Comparison of ENCODE assay signal across 6 cellular contexts in genomic region chr7:141737118-141737835, GRCh38. TPM values are rescaled to one million over a fixed set of nuclear protein-coding genes. Genes with fewer than 3 reads are reported as not detected.
DNase-seq lines count a peak whose midpoint lies in the region; ATAC-seq, FAIRE-seq and TF ChIP-seq lines count a peak whose summit lies in the region.

No MANE protein-coding gene starts in this region.

- BruUV-seq in Calu3 (replicated peaks; lab: Mats Ljungman, UMichigan): TSS peak; percentile 68

- CTCF ChIA-PET in Calu3 (lab: Charles Lee): interaction anchor here (1.0 to 1.8 kb wide), 4 partner anchors 49 to 87 kb away, joined by 6 to 17 read pairs (median 8); no protein-coding TSS in a partner anchor

- H3K4me3 Mint-ChIP-seq in Calu3 (ENCODE audit: low read depth, unreplicated experiment): peak overlapping the region; percentile 94

- H3K4me3 ChIP-seq in pancreas: peak overlapping the region; percentile 33 to 82 (median 58)

- no peaks in the 10 kb centered on the region for H3K27me3 ChIP-seq in pancreas

- peaks cover 37% of the 10 kb centered on the region for H3K36me3 Mint-ChIP-seq in Calu3 (ENCODE audit: insufficient read depth, unreplicated experiment)

- no peak for FAIRE-seq in pancreas (lab: Jason Lieb, UNC)

- peaks cover 8% of the 10 kb centered on the region for H3K27me3 Mint-ChIP-seq in Calu3 (ENCODE audit: unreplicated experiment)

- H3K36me3 ChIP-seq in pancreas: peaks cover 0 to 15% (median 5%) of the 10 kb centered on the region in 3 donors

- DNase-seq in Calu3: peak; percentile 9
- peak; percentile 49 for DNase-seq in NCI-H146 treated with DMSO at 0.1 percent for 48 hours (lab: John Stamatoyannopoulos, UW; ENCODE audit: unreplicated experiment)
- DNase-seq in cerebellar cortex (ENCODE audit: low spot score): peak; percentile 9
- peak in 2 of 6 donors; percentile 4 to 24 for DNase-seq in pancreas
- DNase-seq in amygdala (lab: John Stamatoyannopoulos, UW): no peak
- DNase-seq in NK-92 treated with Interleukin-12 subunit alpha and Interleukin-12 subunit beta, amount 100 ng/mL, for 24 hours (lab: John Stamatoyannopoulos, UW): no peak

- 40 to 52% methylated on average over 11 of the region's 11 CpGs for WGBS in pancreas, 2 donors

- peaks cover 14 to 23% (median 14%) of the 10 kb centered on the region in 3 donors for H3K4me1 ChIP-seq in pancreas

- intact Hi-C loops in Calu3 (cut with micrococcal nuclease; ENCODE audit: unreplicated experiment): no loop called here
- intact Hi-C loops in pancreas (cut with DNase I): no loop called here

- peaks cover 24% of the 10 kb centered on the region for H3K4me1 Mint-ChIP-seq in Calu3 (ENCODE audit: low read depth, unreplicated experiment)

- H3K9me3 Mint-ChIP-seq in Calu3 (ENCODE audit: low read depth, unreplicated experiment): no peaks in the 10 kb centered on the region

- ATAC-seq in pancreas: peak in 3 of 4 donors; percentile 22 to 38 (median 31)

- peak overlapping the region; percentile 97 for H3K27ac Mint-ChIP-seq in Calu3 (ENCODE audit: unreplicated experiment)

- TF ChIP-seq CTCF in Calu3 (IDR thresholded peaks at IDR 0.05; ENCODE audit: unreplicated experiment) (no peak), pancreas (IDR thresholded peaks at IDR 0.05) (no peak)

- H3K9me3 ChIP-seq in pancreas: no peaks in the 10 kb centered on the region

- H3K27ac ChIP-seq in pancreas: peak overlapping the region; percentile 54 to 79 (median 75)

RNA-seq across cellular contexts. Expression of gene SSBP1, which starts 0.9 kb away (rescaled TPM):
- 162 and 164 TPM in 2 replicates for total RNA-seq in Calu3 (2022)
- total RNA-seq in pancreas: 10 to 100 TPM; 28.5 to 52.3 (median 39.7) TPM
- 10 to 100 TPM; 67.7 to 88.8 TPM for polyA plus RNA-seq in pancreas

RNA-seq across cellular contexts. Expression of gene TAS2R3, which starts 26.6 kb away (rescaled TPM):
- 2.8 and 3.8 TPM in 2 replicates for total RNA-seq in Calu3 (2022)
- 1 to 10 TPM in 4 of 6 donors, under 1 TPM in 2; 0.41 to 1.3 (median 1.2) TPM for total RNA-seq in pancreas
- polyA plus RNA-seq in pancreas: under 1 TPM; 0.16 to 0.42 TPM

RNA-seq across cellular contexts. Expression of gene WEE2, which starts 29.1 kb away (rescaled TPM):
- not detected in 2 replicates for total RNA-seq in Calu3 (2022)
- under 1 TPM in 2 of 6 donors, not detected in 4; 0.12 to 0.19 TPM for total RNA-seq in pancreas
- under 1 TPM in 1 of 2 donors, not detected in 1; 0.02 TPM for polyA plus RNA-seq in pancreas

RNA-seq across cellular contexts. Expression of gene DENND11, which starts 35.3 kb away (rescaled TPM):
- 24.5 and 26.5 TPM in 2 replicates for total RNA-seq in Calu3 (2022)
- 10 to 100 TPM; 15.0 to 24.3 (median 18.4) TPM for total RNA-seq in pancreas
- 10 to 100 TPM in 1 of 2 donors, 1 to 10 TPM in 1; 5.1 to 10.9 TPM for polyA plus RNA-seq in pancreas

RNA-seq across cellular contexts. Expression of gene TAS2R4, which starts 39.2 kb away (rescaled TPM):
- total RNA-seq in Calu3 (2022): 2.4 and 3.0 TPM in 2 replicates
- under 1 TPM; 0.32 to 0.94 (median 0.75) TPM for total RNA-seq in pancreas
- under 1 TPM; 0.31 to 0.76 TPM for polyA plus RNA-seq in pancreas

Comparison
In these comparisons a context has a peak if more than half of its experiments do, and no peak if none do; other contexts are left out.
1. DNase-seq: peak in Calu3 (single experiment), NCI-H146 treated with DMSO at 0.1 percent for 48 hours (single experiment) and cerebellar cortex (single experiment); none in amygdala (0 of 56) and NK-92 treated with Interleukin-12 subunit alpha and Interleukin-12 subunit beta, amount 100 ng/mL, for 24 hours (single experiment).